ENCODE assay signal across 8 cellular contexts in genomic region chr1:13700521-13701273, GRCh38. TPM values are rescaled to one million over a fixed set of nuclear protein-coding genes. Genes with fewer than 3 reads are reported as not detected.
DNase-seq lines count a peak whose midpoint lies in the region; ATAC-seq and TF ChIP-seq lines count a peak whose summit lies in the region.

No MANE protein-coding gene starts in this region.

- CTCF ChIA-PET in AG04449 (lab: Yijun Ruan, JAX), result interaction anchor here (0.5 to 1.3 kb wide), 4 partner anchors 14 to 113 kb away, joined by 3 to 6 read pairs (median 5); no protein-coding TSS in a partner anchor

- H3K4me3 Mint-ChIP-seq in dendritic cell treated with granulocyte-macrophage colony-stimulating factor and Interleukin-4, amounts not matched to agents 40 ng/mL and 50 ng/mL, for 4 days, result peak overlapping the region; percentile 84

- POLR2A ChIA-PET in AG04449 (lab: Yijun Ruan, JAX), result interaction anchor here (0.6 to 0.7 kb wide), 2 partner anchors 48 to 54 kb away, joined by 3 read pairs; no protein-coding TSS in a partner anchor

- H3K36me3 Mint-ChIP-seq in dendritic cell treated with granulocyte-macrophage colony-stimulating factor and Interleukin-4, amounts not matched to agents 40 ng/mL and 50 ng/mL, for 4 days (ENCODE audit: low read depth), result peaks cover 19% of the 10 kb centered on the region

- H3K4me1 Mint-ChIP-seq in dendritic cell treated with granulocyte-macrophage colony-stimulating factor and Interleukin-4, amounts not matched to agents 40 ng/mL and 50 ng/mL, for 4 days (ENCODE audit: low read depth), result peaks cover 32% of the 10 kb centered on the region

- peaks cover 5% of the 10 kb centered on the region for H3K4me1 ChIP-seq in lower lobe of right lung

- H3K9me3 Mint-ChIP-seq in dendritic cell treated with granulocyte-macrophage colony-stimulating factor and Interleukin-4, amounts not matched to agents 40 ng/mL and 50 ng/mL, for 4 days, result peaks cover 18% of the 10 kb centered on the region

- intact Hi-C loops in dendritic cell treated with granulocyte-macrophage colony-stimulating factor and Interleukin-4, amounts not matched to agents 40 ng/mL and 50 ng/mL, for 4 days (cut with micrococcal nuclease), result loop anchor here (2.0 kb wide), 2 partner anchors 48 to 82 kb away; no protein-coding TSS in a partner anchor
- intact Hi-C loops in lower lobe of right lung (cut with DNase I), result no loop called here

- peak overlapping the region; percentile 96 for H3K27ac ChIP-seq in lower lobe of right lung

- peak overlapping the region; percentile 94 for H3K27ac Mint-ChIP-seq in dendritic cell treated with granulocyte-macrophage colony-stimulating factor and Interleukin-4, amounts not matched to agents 40 ng/mL and 50 ng/mL, for 4 days

- no peaks in the 10 kb centered on the region for H3K36me3 ChIP-seq in lower lobe of right lung

- ATAC-seq in GM19043 (IDR thresholded peaks at IDR 0.05; ENCODE audit: low read depth, unreplicated experiment) (peak; percentile 30), HG03521 (IDR thresholded peaks at IDR 0.05; ENCODE audit: unreplicated experiment) (peak; percentile 32), lower lobe of right lung (peak; percentile 75 to 82)

- H3K9me3 ChIP-seq in lower lobe of right lung, result no peaks in the 10 kb centered on the region

- H3K4me3 ChIP-seq in AG04449 (ENCODE audit: low read depth, low read length) (peak overlapping the region; percentile 71), lower lobe of right lung (peak overlapping the region; percentile 77)

- DNase-seq in AG04449 (ENCODE audit: low read depth, low spot score) (no peak), lower lobe of right lung (peak; percentile 72), NCI-H446 (lab: John Stamatoyannopoulos, UW) (no peak)
- DNase-seq in activated CD4-positive, CD25-positive, alpha-beta regulatory T cell treated with anti-CD3 and anti-CD28 coated beads, Interleukin-2, amount 50 U/mL, for 72 hours, result peak; percentile 66
- DNase-seq in stimulated activated CD4-positive, alpha-beta T cell treated with anti-CD3 and anti-CD28 coated beads, Interleukin-4, amount 100 ng/mL, for 48 hours (ENCODE audit: low read depth in 2 of 2), result peak; percentile 25 to 32

- H3K27me3 Mint-ChIP-seq in dendritic cell treated with granulocyte-macrophage colony-stimulating factor and Interleukin-4, amounts not matched to agents 40 ng/mL and 50 ng/mL, for 4 days, result peaks cover 7% of the 10 kb centered on the region

- H3K27me3 ChIP-seq in lower lobe of right lung (ENCODE audit: low read depth), result no peaks in the 10 kb centered on the region

- no peak for TF ChIP-seq CTCF in AG04449 (IDR thresholded peaks at IDR 0.05; ENCODE audit: insufficient read depth, low read length, missing control alignments)
- no peak for TF ChIP-seq CTCF in lower lobe of right lung (IDR thresholded peaks at IDR 0.05)

RNA-seq across cellular contexts. Expression of gene PRDM2, which starts 0.7 kb away (rescaled TPM):
- 50.6 TPM for total RNA-seq in lower lobe of right lung

Comparison
In these comparisons a context has a peak if more than half of its experiments do, and no peak if none do; other contexts are left out.
1. DNase-seq: peak in activated CD4-positive, CD25-positive, alpha-beta regulatory T cell treated with anti-CD3 and anti-CD28 coated beads, Interleukin-2, amount 50 U/mL, for 72 hours (single experiment), lower lobe of right lung (single experiment) and stimulated activated CD4-positive, alpha-beta T cell treated with anti-CD3 and anti-CD28 coated beads, Interleukin-4, amount 100 ng/mL, for 48 hours (2 of 2); none in AG04449 (single experiment) and NCI-H446 (0 of 2).
2. Peak in every context shown above with its lines, with median percentiles within 50 percentile points of each other: ATAC-seq.